8 cellular contexts compared by ENCODE assay signal in the genomic region with DNA sequence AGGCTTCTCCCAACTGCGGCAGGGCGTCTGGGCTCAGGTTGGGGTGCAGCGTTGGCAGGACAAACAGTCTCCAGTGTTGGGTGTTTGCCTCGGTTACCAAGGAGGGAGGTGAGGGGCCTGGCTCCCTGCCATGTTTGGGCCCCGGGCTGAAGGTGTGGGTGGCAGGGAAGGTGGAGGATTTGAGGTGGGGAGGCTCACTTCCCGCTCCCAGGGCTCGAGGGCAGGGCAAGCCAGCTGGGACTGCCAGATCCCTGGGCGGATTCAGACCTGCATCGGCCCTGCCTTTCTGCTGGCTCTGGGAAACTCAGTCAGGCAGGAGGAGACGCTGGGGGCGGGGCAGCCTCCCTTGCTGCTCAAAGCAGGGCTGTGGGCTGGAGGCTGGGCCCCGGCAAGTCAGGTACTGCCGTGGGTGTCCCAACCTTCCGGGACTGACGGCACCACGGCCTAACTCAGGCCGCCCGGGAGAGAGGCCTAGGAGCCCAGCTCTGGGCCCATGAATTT. TPM values are rescaled to one million over a fixed set of nuclear protein-coding genes. Genes with fewer than 3 reads are reported as not detected.
DNase-seq lines count a peak whose midpoint lies in the region; ATAC-seq and TF ChIP-seq lines count a peak whose summit lies in the region.
"Had no signal": no experiment of that assay in that cellular context is flagged by ENCODE, and none has a peak within 500 bp of the region (broad histone marks: within the 10 kb centered on the region; RNA-seq: fewer than 3 reads in every experiment).

No MANE protein-coding gene starts in this region.

- peak overlapping the region; percentile 92 to 95 (median 92) for H3K27ac ChIP-seq in transverse colon
- H3K27ac ChIP-seq: SJCRH30 had no signal

- TF ChIP-seq EP300 in transverse colon (IDR thresholded peaks at IDR 0.05; ENCODE audit: low read depth) = peak; percentile 96

- TF ChIP-seq CTCF in transverse colon (IDR thresholded peaks at IDR 0.05) = no peak

- peak; percentile 83 for TF ChIP-seq POLR2A in transverse colon (IDR thresholded peaks at IDR 0.05)

- in situ Hi-C loops in transverse colon (cut with MboI; ENCODE audit: low pct_ligation_motif_present in 1 of 4, low pct_unique_long_range_greater_than_20kb in 1 of 4, low sequenced_read_pairs in 3 of 4) = loop anchor here (25.0 kb wide), 2 partner anchors 843 to 1043 kb away; a partner anchor contains a TSS

- intact Hi-C loops in transverse colon (cut with DNase I; ENCODE audit: low total_unique reads) = no loop called here

- no peaks in the 10 kb centered on the region for H3K36me3 ChIP-seq in transverse colon
- H3K36me3 ChIP-seq: SJCRH30 had no signal

- H3K27me3 ChIP-seq in transverse colon = no peaks in the 10 kb centered on the region
- H3K27me3 ChIP-seq: SJCRH30 had no signal

- 29 to 60% methylated on average over 2 to 10 of the region's 18 CpGs for WGBS in transverse colon (ENCODE audit: low coverage in 1 of 2), 2 donors

- H3K4me3 ChIP-seq in transverse colon = no peak overlapping the region
- H3K4me3 ChIP-seq: SJCRH30 had no signal

- DNase-seq in NCI-H526 treated with DMSO at 0.1 percent for 48 hours (lab: John Stamatoyannopoulos, UW) = peak; percentile 78
- DNase-seq in iPS-NIHi7 (ENCODE audit: extremely low spot score) = peak; percentile 55
- DNase-seq in transverse colon = peak; percentile 94
- no peak for DNase-seq in foreskin melanocyte
- DNase-seq: HCEC 1CT, SJCRH30 had no signal

- peaks cover 39 to 73% (median 62%) of the 10 kb centered on the region in 4 donors for H3K4me1 ChIP-seq in transverse colon

- no peak for ATAC-seq in GM18498 (IDR thresholded peaks at IDR 0.05; ENCODE audit: unreplicated experiment)
- ATAC-seq in HG03097 (IDR thresholded peaks at IDR 0.05; ENCODE audit: low FRiP score, unreplicated experiment) = no peak

- no peaks in the 10 kb centered on the region for H3K9me3 ChIP-seq in transverse colon
- H3K9me3 ChIP-seq: SJCRH30 had no signal

RNA-seq across cellular contexts. Expression of a gene that starts 31.3 kb away (rescaled TPM):
- 10 to 100 TPM in 1 of 4 donors, not detected in 3; 37.6 TPM for total RNA-seq in transverse colon

RNA-seq across cellular contexts. Expression of a gene that starts 33.0 kb away (rescaled TPM):
- total RNA-seq in transverse colon = 100 to 1,000 TPM in 3 of 4 donors, 10 to 100 TPM in 1; 93.3 to 520 (median 241) TPM

RNA-seq across cellular contexts. Expression of a gene that starts 43.1 kb away (rescaled TPM):
- total RNA-seq in transverse colon = under 1 TPM in 1 of 4 donors, not detected in 3; 0.79 TPM

RNA-seq across cellular contexts. Expression of a gene that starts 56.5 kb away (rescaled TPM):
- not detected for total RNA-seq in transverse colon
- total RNA-seq: SJCRH30 had no signal
